Comparison of ENCODE assay signal across 11 cellular contexts in genomic region chr9:118829334-118829733, GRCh38.
DNase-seq lines count a peak whose midpoint lies in the region; ATAC-seq and TF ChIP-seq lines count a peak whose summit lies in the region.
"Had no signal": no experiment of that assay in that cellular context is flagged by ENCODE, and none has a peak within 500 bp of the region (broad histone marks: within the 10 kb centered on the region; RNA-seq: fewer than 3 reads in every experiment).

No MANE protein-coding gene starts in this region.

- no peak overlapping the region for H3K9ac ChIP-seq in SK-N-SH

- TF ChIP-seq EP300 in SK-N-SH (IDR thresholded peaks at IDR 0.05; ENCODE audit: borderline replicate concordance in 1 of 2, low read depth in 1 of 2, low read length in 1 of 2), result no peak

- no peaks in the 10 kb centered on the region for H3F3A ChIP-seq in SK-N-SH (replicated peaks; ENCODE audit: insufficient read depth)

- H3K9me3 ChIP-seq in SK-N-SH (no peaks in the 10 kb centered on the region), upper lobe of right lung (no peaks in the 10 kb centered on the region), mucosa of descending colon (no peaks in the 10 kb centered on the region)
- H3K9me3 ChIP-seq: neutrophil had no signal

- TF ChIP-seq RAD21 in SK-N-SH (IDR thresholded peaks at IDR 0.05; ENCODE audit: low read length), result peak; percentile 70

- DNase-seq in SK-N-SH (peak; percentile 5), SK-MEL-5 (ENCODE audit: low read depth, low spot score) (peak; percentile 12), iris pigment epithelial cell (ENCODE audit: low read depth) (peak; percentile 0), upper lobe of right lung (no peak), T-helper 1 cell (no peak), mucosa of descending colon (no peak)
- DNase-seq: activated naive CD4-positive, alpha-beta T cell treated with anti-CD3 and anti-CD28 coated beads for 36 hours; CD8-positive, alpha-beta memory T cell had no signal

- H3K27ac ChIP-seq in SK-N-SH (ENCODE audit: low read depth in 2 of 2, low read length in 1 of 2), result no peak overlapping the region
- no peak overlapping the region for H3K27ac ChIP-seq in upper lobe of right lung
- H3K27ac ChIP-seq: neutrophil had no signal

- POLR2A ChIA-PET in SK-N-SH (lab: Yijun Ruan, JAX), result no interaction called here

- no peaks in the 10 kb centered on the region for H3K9me2 ChIP-seq in SK-N-SH

- intact Hi-C loops in upper lobe of right lung (cut with DNase I) (no loop called here), mucosa of descending colon (cut with DNase I, micrococcal nuclease) (no loop called here)

- no peak overlapping the region for H2AFZ ChIP-seq in SK-N-SH (ENCODE audit: low read depth)

- H3K79me2 ChIP-seq in SK-N-SH (ENCODE audit: insufficient read depth), result no peaks in the 10 kb centered on the region

- ATAC-seq in SK-N-SH treated with all-trans-retinoic acid at 6 μM for 48 hours (no peak), upper lobe of right lung (no peak), GM21619 (IDR thresholded peaks at IDR 0.05; ENCODE audit: unreplicated experiment) (no peak), mucosa of descending colon (no peak)

- H3K4me1 ChIP-seq in SK-N-SH (ENCODE audit: control insufficient read depth in 1 of 2, insufficient read depth in 2 of 2, low read depth in 1 of 2, low read length in 1 of 2) (no peaks in the 10 kb centered on the region), upper lobe of right lung (no peaks in the 10 kb centered on the region), mucosa of descending colon (ENCODE audit: low read depth) (no peaks in the 10 kb centered on the region)

- H3K4me3 ChIP-seq in SK-N-SH (ENCODE audit: low read depth in 2 of 2, low read length in 1 of 2) (no peak overlapping the region), upper lobe of right lung (no peak overlapping the region), mucosa of descending colon (no peak overlapping the region)

- no peak overlapping the region for H3K4me2 ChIP-seq in SK-N-SH

- in situ Hi-C loops in SK-MEL-5 (cut with HindIII; ENCODE audit: low pct_unique_long_range_greater_than_20kb, low sequenced_read_pairs), result no loop called here

- H3K27me3 ChIP-seq in SK-N-SH (ENCODE audit: insufficient read depth), result no peaks in the 10 kb centered on the region
- H3K27me3 ChIP-seq in upper lobe of right lung, result no peaks in the 10 kb centered on the region
- H3K27me3 ChIP-seq: neutrophil had no signal

- no peak for TF ChIP-seq CTCF in SK-N-SH (IDR thresholded peaks at IDR 0.05)
- TF ChIP-seq CTCF in upper lobe of right lung (IDR thresholded peaks at IDR 0.05), result peak; percentile 45
- TF ChIP-seq CTCF in mucosa of descending colon (IDR thresholded peaks at IDR 0.05), result no peak

- CTCF ChIA-PET in SK-N-SH (lab: Yijun Ruan, JAX), result no interaction called here

- H3K36me3 ChIP-seq in SK-N-SH (replicated peaks in 1 of 2; ENCODE audit: control insufficient read depth in 1 of 2, insufficient read depth in 2 of 2, low read length in 1 of 2) (no peaks in the 10 kb centered on the region), upper lobe of right lung (no peaks in the 10 kb centered on the region), mucosa of descending colon (ENCODE audit: low read depth) (no peaks in the 10 kb centered on the region)
- H3K36me3 ChIP-seq: neutrophil had no signal

- H4K20me1 ChIP-seq in SK-N-SH (ENCODE audit: insufficient read depth), result no peaks in the 10 kb centered on the region

TF ChIP-seq in SK-N-SH, 30 proteins besides CTCF, POLR2A, EP300 and RAD21:
- TF ChIP-seq POLR2AphosphoS5 (IDR thresholded peaks at IDR 0.05; ENCODE audit: low read depth, low read length), result no peak
- peak; percentile 46; the same call in 1 of the 2 replicates for TF ChIP-seq SMC3 (IDR thresholded peaks at IDR 0.05; ENCODE audit: low read depth, low read length)

TF ChIP-seq in SK-N-SH treated with all-trans-retinoic acid at 6 μM for 48 hours, 23 proteins besides CTCF, POLR2A, EP300 and RAD21 (continues in another document):
- no peak for TF ChIP-seq CSDC2 (CRISPR knock-in tag; IDR thresholded peaks at IDR 0.05)
- TF ChIP-seq, protein P1, sequence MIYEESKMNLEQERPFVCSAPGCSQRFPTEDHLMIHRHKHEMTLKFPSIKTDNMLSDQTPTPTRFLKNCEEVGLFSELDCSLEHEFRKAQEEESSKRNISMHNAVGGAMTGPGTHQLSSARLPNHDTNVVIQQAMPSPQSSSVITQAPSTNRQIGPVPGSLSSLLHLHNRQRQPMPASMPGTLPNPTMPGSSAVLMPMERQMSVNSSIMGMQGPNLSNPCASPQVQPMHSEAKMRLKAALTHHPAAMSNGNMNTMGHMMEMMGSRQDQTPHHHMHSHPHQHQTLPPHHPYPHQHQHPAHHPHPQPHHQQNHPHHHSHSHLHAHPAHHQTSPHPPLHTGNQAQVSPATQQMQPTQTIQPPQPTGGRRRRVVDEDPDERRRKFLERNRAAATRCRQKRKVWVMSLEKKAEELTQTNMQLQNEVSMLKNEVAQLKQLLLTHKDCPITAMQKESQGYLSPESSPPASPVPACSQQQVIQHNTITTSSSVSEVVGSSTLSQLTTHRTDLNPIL (CRISPR knock-in tag; IDR thresholded peaks at IDR 0.05; ENCODE audit: low read depth), result no peak
- TF ChIP-seq RARB (CRISPR knock-in tag; IDR thresholded peaks at IDR 0.05), result no peak
- no peak for TF ChIP-seq CSRNP3 (CRISPR knock-in tag; IDR thresholded peaks at IDR 0.05)
- no peak for TF ChIP-seq ZFP30 (CRISPR knock-in tag; IDR thresholded peaks at IDR 0.05)
- TF ChIP-seq, protein P2, sequence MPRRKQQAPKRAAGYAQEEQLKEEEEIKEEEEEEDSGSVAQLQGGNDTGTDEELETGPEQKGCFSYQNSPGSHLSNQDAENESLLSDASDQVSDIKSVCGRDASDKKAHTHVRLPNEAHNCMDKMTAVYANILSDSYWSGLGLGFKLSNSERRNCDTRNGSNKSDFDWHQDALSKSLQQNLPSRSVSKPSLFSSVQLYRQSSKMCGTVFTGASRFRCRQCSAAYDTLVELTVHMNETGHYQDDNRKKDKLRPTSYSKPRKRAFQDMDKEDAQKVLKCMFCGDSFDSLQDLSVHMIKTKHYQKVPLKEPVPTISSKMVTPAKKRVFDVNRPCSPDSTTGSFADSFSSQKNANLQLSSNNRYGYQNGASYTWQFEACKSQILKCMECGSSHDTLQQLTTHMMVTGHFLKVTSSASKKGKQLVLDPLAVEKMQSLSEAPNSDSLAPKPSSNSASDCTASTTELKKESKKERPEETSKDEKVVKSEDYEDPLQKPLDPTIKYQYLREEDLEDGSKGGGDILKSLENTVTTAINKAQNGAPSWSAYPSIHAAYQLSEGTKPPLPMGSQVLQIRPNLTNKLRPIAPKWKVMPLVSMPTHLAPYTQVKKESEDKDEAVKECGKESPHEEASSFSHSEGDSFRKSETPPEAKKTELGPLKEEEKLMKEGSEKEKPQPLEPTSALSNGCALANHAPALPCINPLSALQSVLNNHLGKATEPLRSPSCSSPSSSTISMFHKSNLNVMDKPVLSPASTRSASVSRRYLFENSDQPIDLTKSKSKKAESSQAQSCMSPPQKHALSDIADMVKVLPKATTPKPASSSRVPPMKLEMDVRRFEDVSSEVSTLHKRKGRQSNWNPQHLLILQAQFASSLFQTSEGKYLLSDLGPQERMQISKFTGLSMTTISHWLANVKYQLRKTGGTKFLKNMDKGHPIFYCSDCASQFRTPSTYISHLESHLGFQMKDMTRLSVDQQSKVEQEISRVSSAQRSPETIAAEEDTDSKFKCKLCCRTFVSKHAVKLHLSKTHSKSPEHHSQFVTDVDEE (CRISPR knock-in tag; IDR thresholded peaks at IDR 0.05), result no peak
- no peak for TF ChIP-seq OSR1 (CRISPR knock-in tag; IDR thresholded peaks at IDR 0.05)
- TF ChIP-seq TCF4 (CRISPR knock-in tag; IDR thresholded peaks at IDR 0.05; ENCODE audit: borderline replicate concordance), result no peak
- TF ChIP-seq SNAI2 (CRISPR knock-in tag; IDR thresholded peaks at IDR 0.05), result no peak
- TF ChIP-seq TOX (CRISPR knock-in tag; IDR thresholded peaks at IDR 0.05; ENCODE audit: borderline replicate concordance), result no peak
- no peak for TF ChIP-seq GLIS3 (CRISPR knock-in tag; IDR thresholded peaks at IDR 0.05)
- no peak for TF ChIP-seq ZNF565 (CRISPR knock-in tag; conservative IDR thresholded peaks at IDR 0.05; ENCODE audit: low read depth)
- no peak for TF ChIP-seq ZFP3 (CRISPR knock-in tag; IDR thresholded peaks at IDR 0.05)
- TF ChIP-seq, protein P3, sequence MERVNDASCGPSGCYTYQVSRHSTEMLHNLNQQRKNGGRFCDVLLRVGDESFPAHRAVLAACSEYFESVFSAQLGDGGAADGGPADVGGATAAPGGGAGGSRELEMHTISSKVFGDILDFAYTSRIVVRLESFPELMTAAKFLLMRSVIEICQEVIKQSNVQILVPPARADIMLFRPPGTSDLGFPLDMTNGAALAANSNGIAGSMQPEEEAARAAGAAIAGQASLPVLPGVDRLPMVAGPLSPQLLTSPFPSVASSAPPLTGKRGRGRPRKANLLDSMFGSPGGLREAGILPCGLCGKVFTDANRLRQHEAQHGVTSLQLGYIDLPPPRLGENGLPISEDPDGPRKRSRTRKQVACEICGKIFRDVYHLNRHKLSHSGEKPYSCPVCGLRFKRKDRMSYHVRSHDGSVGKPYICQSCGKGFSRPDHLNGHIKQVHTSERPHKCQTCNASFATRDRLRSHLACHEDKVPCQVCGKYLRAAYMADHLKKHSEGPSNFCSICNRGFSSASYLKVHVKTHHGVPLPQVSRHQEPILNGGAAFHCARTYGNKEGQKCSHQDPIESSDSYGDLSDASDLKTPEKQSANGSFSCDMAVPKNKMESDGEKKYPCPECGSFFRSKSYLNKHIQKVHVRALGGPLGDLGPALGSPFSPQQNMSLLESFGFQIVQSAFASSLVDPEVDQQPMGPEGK (CRISPR knock-in tag; IDR thresholded peaks at IDR 0.05; ENCODE audit: borderline replicate concordance), result no peak
- no peak for TF ChIP-seq ARNTL (CRISPR knock-in tag; IDR thresholded peaks at IDR 0.05; ENCODE audit: borderline replicate concordance, low read depth)
- TF ChIP-seq ISL1 (CRISPR knock-in tag; IDR thresholded peaks at IDR 0.05), result no peak
- no peak for TF ChIP-seq PPARA (CRISPR knock-in tag; IDR thresholded peaks at IDR 0.05; ENCODE audit: borderline replicate concordance)

Comparison
In these comparisons a context has a peak if more than half of its experiments do, and no peak if none do; other contexts are left out.
1. DNase-seq: peak in SK-N-SH (single experiment), SK-MEL-5 (single experiment) and iris pigment epithelial cell (single experiment); none in upper lobe of right lung (single experiment), T-helper 1 cell (0 of 5) and mucosa of descending colon (0 of 3).